25 cellular contexts compared by ENCODE assay signal in the genomic region with DNA sequence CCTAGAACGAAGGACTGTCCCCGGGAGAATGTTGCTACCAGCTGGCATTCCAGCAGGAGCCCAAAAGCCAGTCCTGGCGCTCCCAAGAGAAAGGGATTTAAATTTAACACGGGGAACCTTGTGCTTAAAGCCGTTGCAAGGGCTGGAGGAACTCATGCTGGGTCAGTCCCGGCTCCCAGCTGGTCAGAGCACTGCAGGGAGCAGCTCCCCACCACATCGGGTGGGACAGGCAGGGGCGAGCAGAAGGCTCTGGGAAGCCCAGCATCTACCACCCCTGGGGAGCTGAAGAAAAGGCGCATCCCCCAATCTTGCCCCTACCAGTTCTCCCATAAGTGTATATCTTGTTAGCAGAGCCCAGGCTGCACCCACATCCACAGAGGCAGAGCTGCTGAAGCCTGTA. TPM values are rescaled to one million over a fixed set of nuclear protein-coding genes. Genes with fewer than 3 reads are reported as not detected.
"Had no signal": no experiment of that assay in that cellular context is flagged by ENCODE, and none has a peak within 500 bp of the region (broad histone marks: within the 10 kb centered on the region; RNA-seq: fewer than 3 reads in every experiment).

No MANE protein-coding gene starts in this region.

- DNase-seq: activated CD4-positive, alpha-beta T cell treated with anti-CD3 and anti-CD28 coated beads for 36 hours; activated CD4-positive, alpha-beta T cell treated with anti-CD3 and anti-CD28 coated beads, Interleukin-2, amount 50 U/mL, for 4 hours; activated CD8-positive, alpha-beta memory T cell treated with anti-CD3 and anti-CD28 coated beads for 24 hours; activated CD8-positive, alpha-beta memory T cell treated with anti-CD3 and anti-CD28 coated beads, Interleukin-2, amount 50 U/mL, for 4 hours; activated naive CD4-positive, alpha-beta T cell treated with Interleukin-2 at 50 U/mL for 16 hours; activated naive CD8-positive, alpha-beta T cell treated with anti-CD3 and anti-CD28 coated beads, Interleukin-2, amount 10 ng/mL, durations not matched to agents 7 days and 5 days; activated T-cell treated with anti-CD3 and anti-CD28 coated beads, Interleukin-2, amount 50 U/mL, for 24 hours; amniotic stem cell; colonic mucosa; esophagus squamous epithelium; gastrocnemius medialis; hippocampal formation; lower lobe of right lung; mesendoderm; mucosa of descending colon; nephron progenitor cell; stimulated activated CD4-positive, alpha-beta T cell treated with anti-CD3 and anti-CD28 coated beads, Interleukin-4, amount 100 ng/mL, for 24 hours; stimulated activated naive CD8-positive, alpha-beta T cell treated with anti-CD3 and anti-CD28 coated beads, Interleukin-15, Interleukin-2, amounts not matched to agents 100 U/mL and 50 U/mL, for 24 hours; T-cell; thyroid gland had no signal

- H3K9me3 ChIP-seq: colonic mucosa, esophagus squamous epithelium, gastrocnemius medialis, mucosa of descending colon, thyroid gland had no signal

- H3K27me3 ChIP-seq: colonic mucosa, esophagus squamous epithelium, gastrocnemius medialis, thyroid gland had no signal

- H3K36me3 ChIP-seq: colonic mucosa, esophagus squamous epithelium, gastrocnemius medialis, lower lobe of right lung, thyroid gland had no signal

- H3K27ac ChIP-seq: colonic mucosa, esophagus squamous epithelium, lower lobe of right lung, thyroid gland had no signal

- H3K4me3 ChIP-seq: colonic mucosa, esophagus squamous epithelium, gastrocnemius medialis, lower lobe of right lung, mucosa of descending colon, thyroid gland had no signal

- H3K4me1 ChIP-seq: colonic mucosa, esophagus squamous epithelium, lower lobe of right lung, thyroid gland had no signal

RNA-seq across cellular contexts. Expression of a gene that starts 15.7 kb away (rescaled TPM):
- total RNA-seq: bronchial epithelial cell, endodermal cell, gastrocnemius medialis, posterior vena cava, subcutaneous adipose tissue, ureter had no signal
